In the genomic region with DNA sequence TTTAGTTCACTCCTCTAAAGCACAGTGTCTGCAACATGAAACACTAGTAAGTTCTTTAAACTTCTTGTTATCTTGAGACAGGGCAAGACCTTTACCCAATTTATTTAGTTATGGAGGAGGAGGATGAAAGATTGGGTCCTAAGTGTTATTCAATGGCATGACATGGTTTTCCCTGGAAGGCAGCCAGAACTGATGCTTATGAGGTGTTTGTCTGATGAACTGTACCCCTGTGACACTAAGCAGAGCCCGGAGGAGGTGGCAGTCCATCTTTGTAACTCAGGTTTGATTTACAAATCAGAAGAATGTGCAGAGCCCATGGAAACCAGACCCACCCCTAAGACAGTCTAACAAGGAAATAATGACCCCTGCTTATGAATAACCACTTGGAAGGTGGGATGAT, we compare ENCODE assay signal across 27 cellular contexts.
DNase-seq lines count a peak whose midpoint lies in the region; ATAC-seq, FAIRE-seq and TF ChIP-seq lines count a peak whose summit lies in the region.
"Had no signal": no experiment of that assay in that cellular context is flagged by ENCODE, and none has a peak within 500 bp of the region (broad histone marks: within the 10 kb centered on the region; RNA-seq: fewer than 3 reads in every experiment).

No MANE protein-coding gene starts in this region.

- H2BK120ac ChIP-seq in neuronal stem cell (ENCODE audit: low read depth, low read length), result no peak overlapping the region

- H2BK15ac ChIP-seq in neuronal stem cell (ENCODE audit: low read length), result no peak overlapping the region

- H3K9ac ChIP-seq in K562 (ENCODE audit: insufficient read depth in 1 of 2, low read depth in 2 of 2, low read length in 2 of 2), result no peak overlapping the region
- no peak overlapping the region for H3K9ac ChIP-seq in neuronal stem cell (ENCODE audit: low read depth, low read length, poor library complexity)
- H3K9ac ChIP-seq: BLaER1 treated with 17β-estradiol and CSF1 and Interleukin-3, amounts not matched to agents 10 nM and 100 nM had no signal

- no peak for ATAC-seq in GM23338
- no peak for ATAC-seq in K562
- no peak for ATAC-seq in activated T-cell treated with anti-CD3 and anti-CD28 coated beads, Interleukin-2, amount 50 U/mL, for 4 hours
- no peak for ATAC-seq in activated T-helper 17 cell treated with anti-CD3 and anti-CD28 coated beads, Interleukin-2, amount 50 U/mL, for 72 hours (replicated peaks)
- ATAC-seq: A549, GM12878 had no signal

- no peaks in the 10 kb centered on the region for H3K9me1 ChIP-seq in K562 (ENCODE audit: control insufficient read depth, insufficient read depth, low read length)

- no peak overlapping the region for H3K4me3 Mint-ChIP-seq in GM23338
- H3K4me3 Mint-ChIP-seq in nephron, result no peak overlapping the region
- no peak overlapping the region for H3K4me3 Mint-ChIP-seq in activated T-cell treated with anti-CD3 and anti-CD28 coated beads, Interleukin-2, amount 50 U/mL, for 4 hours
- no peak overlapping the region for H3K4me3 Mint-ChIP-seq in activated T-helper 17 cell treated with anti-CD3 and anti-CD28 coated beads, Interleukin-2, amount 50 U/mL, for 72 hours
- H3K4me3 Mint-ChIP-seq: CD14-positive monocyte; CD4-positive, alpha-beta T cell; CD8-positive, alpha-beta memory T cell had no signal

- no TSS peak for BruUV-seq in K562 (replicated peaks; lab: Mats Ljungman, UMichigan)

- DNase-seq in GM23338 (ENCODE audit: low spot score) (no peak), K562 (ENCODE audit: extremely low read depth in 1 of 4, low spot score in 3 of 4) (no peak), neuronal stem cell (ENCODE audit: low spot score) (no peak), GM13977 (ENCODE audit: low spot score) (no peak), ureter (ENCODE audit: low spot score) (no peak)
- DNase-seq in activated T-cell treated with anti-CD3 and anti-CD28 coated beads, Interleukin-2, amount 50 U/mL, for 4 hours, result no peak
- DNase-seq: 8988T; ACHN; AML-193; BE2C; CD4-positive, alpha-beta T cell; CD8-positive, alpha-beta memory T cell; DMS 273 treated with DMSO at 0.1 percent for 48 hours; DMS79; EL; GDM1; H7; HCEC 1CT had no signal

- no peak overlapping the region for H3K14ac ChIP-seq in neuronal stem cell (ENCODE audit: low read length)

- no peaks in the 10 kb centered on the region for H3K9me3 Mint-ChIP-seq in GM23338
- no peaks in the 10 kb centered on the region for H3K9me3 Mint-ChIP-seq in nephron
- H3K9me3 Mint-ChIP-seq in activated T-cell treated with anti-CD3 and anti-CD28 coated beads, Interleukin-2, amount 50 U/mL, for 4 hours, result no peaks in the 10 kb centered on the region
- H3K9me3 Mint-ChIP-seq in activated T-helper 17 cell treated with anti-CD3 and anti-CD28 coated beads, Interleukin-2, amount 50 U/mL, for 72 hours, result peaks cover 5% of the 10 kb centered on the region
- H3K9me3 Mint-ChIP-seq: CD4-positive, alpha-beta T cell; CD8-positive, alpha-beta memory T cell had no signal

- no peak for TF ChIP-seq EP300 in K562 (IDR thresholded peaks at IDR 0.05; ENCODE audit: low read length)

- H3K79me2 ChIP-seq in GM23338 (replicated peaks; ENCODE audit: insufficient read depth) (no peaks in the 10 kb centered on the region), K562 (ENCODE audit: control insufficient read depth, insufficient read depth, low read length) (no peaks in the 10 kb centered on the region)

- H4K8ac ChIP-seq in neuronal stem cell (ENCODE audit: low read depth, low read length), result no peak overlapping the region

- H3K79me1 ChIP-seq in neuronal stem cell (ENCODE audit: low read depth, low read length), result no peaks in the 10 kb centered on the region

- no peaks in the 10 kb centered on the region for H4K20me1 ChIP-seq in GM23338 (replicated peaks; ENCODE audit: insufficient read depth)
- H4K20me1 ChIP-seq in K562 (replicated peaks; ENCODE audit: control insufficient read depth, insufficient read depth, low read length), result no peaks in the 10 kb centered on the region

- H3K27ac ChIP-seq in GM23338 (ENCODE audit: low read depth) (no peak overlapping the region), K562 (ENCODE audit: extremely low read depth, low read depth, low read length) (no peak overlapping the region), neuronal stem cell (replicated peaks; ENCODE audit: low read length) (no peak overlapping the region)
- H3K27ac ChIP-seq: A549; BLaER1 treated with 17β-estradiol and CSF1 and Interleukin-3, amounts not matched to agents 10 nM and 100 nM had no signal

- H3K4me2 ChIP-seq in GM23338 (no peak overlapping the region), K562 (ENCODE audit: insufficient read depth, low read length) (no peak overlapping the region), neuronal stem cell (ENCODE audit: insufficient read depth, low read length, poor library complexity, severe bottlenecking) (no peak overlapping the region)
- H3K4me2 ChIP-seq: A549; BLaER1 treated with 17β-estradiol and CSF1 and Interleukin-3, amounts not matched to agents 10 nM and 100 nM had no signal

- H3F3A ChIP-seq in GM23338 (replicated peaks; ENCODE audit: low read depth), result no peaks in the 10 kb centered on the region

- in situ Hi-C loops in K562 (cut with MboI) (no loop called here), GM13977 (cut with MboI; ENCODE audit: low pct_unique_long_range_greater_than_20kb, low sequenced_read_pairs, unreplicated experiment) (no loop called here)

- H3K27me3 Mint-ChIP-seq in GM23338 (ENCODE audit: insufficient read depth, low read depth, poor library complexity) (peaks cover 1% of the 10 kb centered on the region), nephron (ENCODE audit: low read depth) (no peaks in the 10 kb centered on the region)
- H3K27me3 Mint-ChIP-seq in activated T-cell treated with anti-CD3 and anti-CD28 coated beads, Interleukin-2, amount 50 U/mL, for 4 hours (ENCODE audit: low read depth), result no peaks in the 10 kb centered on the region
- peaks cover 3% of the 10 kb centered on the region for H3K27me3 Mint-ChIP-seq in activated T-helper 17 cell treated with anti-CD3 and anti-CD28 coated beads, Interleukin-2, amount 50 U/mL, for 72 hours
- H3K27me3 Mint-ChIP-seq: CD4-positive, alpha-beta T cell had no signal

- CTCF ChIA-PET in K562 (lab: Yijun Ruan, JAX; ENCODE audit: low intra/inter-chr PET ratio), result no interaction called here

- H4K91ac ChIP-seq in neuronal stem cell (ENCODE audit: low read depth, low read length, poor library complexity), result no peak overlapping the region

- H3K36me3 Mint-ChIP-seq in GM23338 (ENCODE audit: low read depth), result no peaks in the 10 kb centered on the region
- no peaks in the 10 kb centered on the region for H3K36me3 Mint-ChIP-seq in nephron (ENCODE audit: low read depth)
- no peaks in the 10 kb centered on the region for H3K36me3 Mint-ChIP-seq in activated T-cell treated with anti-CD3 and anti-CD28 coated beads, Interleukin-2, amount 50 U/mL, for 4 hours (ENCODE audit: insufficient read depth)
- H3K36me3 Mint-ChIP-seq in activated T-helper 17 cell treated with anti-CD3 and anti-CD28 coated beads, Interleukin-2, amount 50 U/mL, for 72 hours (ENCODE audit: low read depth), result no peaks in the 10 kb centered on the region
- H3K36me3 Mint-ChIP-seq: CD14-positive monocyte; CD8-positive, alpha-beta memory T cell had no signal

- H3K9me2 ChIP-seq in GM23338 (ENCODE audit: insufficient read depth), result peaks cover 9% of the 10 kb centered on the region; the same call in 1 of the 2 replicates

- 6% methylated on average over 1 of the region's 1 CpG for WGBS in K562 (ENCODE audit: insufficient coverage, low coverage, missing lambda C conversion rate)
- WGBS in neuronal stem cell (ENCODE audit: extremely low coverage in 2 of 2, insufficient read length in 2 of 2, insufficient replicate concordance in 1 of 2), 2 donors, result no CpG with 5 or more reads among the region's 1 CpG

- H3K4ac ChIP-seq in neuronal stem cell (ENCODE audit: low read length), result no peak overlapping the region

- H2AFZ ChIP-seq in GM23338, result 0 out of 2 replicates have a peak overlapping the region, but pooled peaks have one; percentile 28
- H2AFZ ChIP-seq in K562 (ENCODE audit: low read depth, low read length), result peak overlapping the region; percentile 63
- peak overlapping the region; percentile 45 for H2AFZ ChIP-seq in neuronal stem cell (ENCODE audit: low read length)

- TF ChIP-seq CTCF in GM23338 (conservative IDR thresholded peaks at IDR 0.05; ENCODE audit: low read depth in 2 of 2) (no peak), K562 (IDR thresholded peaks at IDR 0.05 in 2 of 3, conservative IDR thresholded peaks at IDR 0.05 in 1 of 3; ENCODE audit: insufficient read depth in 2 of 3, low read depth in 1 of 3, low read length in 3 of 3) (no peak), nephron (IDR thresholded peaks at IDR 0.05; ENCODE audit: unreplicated experiment in 3 of 3) (no peak), GM13977 (IDR thresholded peaks at IDR 0.05; ENCODE audit: extremely low read depth, insufficient read depth, missing control alignments) (no peak)

- no peak for TF ChIP-seq RAD21 in K562 (CRISPR knock-in tag; conservative IDR thresholded peaks at IDR 0.05 in 1 of 2, IDR thresholded peaks at IDR 0.05 in 1 of 2)

- TF ChIP-seq POLR2A in K562 (conservative IDR thresholded peaks at IDR 0.05), result no peak

- no peak overlapping the region for H2BK12ac ChIP-seq in neuronal stem cell (ENCODE audit: low read length)

- no peak for FAIRE-seq in K562 (lab: Jason Lieb, UNC)
- FAIRE-seq: D721Med, GM12878, GM18507, H1 had no signal

- no peak overlapping the region for H3K18ac ChIP-seq in neuronal stem cell (ENCODE audit: low read length)

- H3K4me1 ChIP-seq in GM23338 (ENCODE audit: insufficient read depth), result peaks cover 12% of the 10 kb centered on the region; the same call in 1 of the 2 replicates
- no peaks in the 10 kb centered on the region for H3K4me1 ChIP-seq in K562 (replicated peaks in 1 of 2; ENCODE audit: control insufficient read depth in 2 of 2, insufficient read depth in 2 of 2, low read length in 2 of 2)
- H3K4me1 ChIP-seq in neuronal stem cell (ENCODE audit: control insufficient read depth in 2 of 2, insufficient read depth in 1 of 2, low read depth in 1 of 2, low read length in 2 of 2), result peaks cover 1 to 12% of the 10 kb centered on the region in 2 donors
- H3K4me1 ChIP-seq: A549, BE2C had no signal

- H2BK5ac ChIP-seq in neuronal stem cell (ENCODE audit: low read length), result no peak overlapping the region

- H3K23ac ChIP-seq in neuronal stem cell (ENCODE audit: low read depth, low read length, poor library complexity), result no peak overlapping the region

- H2AK5ac ChIP-seq in neuronal stem cell (ENCODE audit: low read depth, low read length), result no peak overlapping the region

- H3K4me3 ChIP-seq in GM23338 (no peak overlapping the region), K562 (no peak overlapping the region), neuronal stem cell (ENCODE audit: low read length in 2 of 2) (no peak overlapping the region)
- H3K4me3 ChIP-seq: A549; BLaER1 treated with 17β-estradiol and CSF1 and Interleukin-3, amounts not matched to agents 10 nM and 100 nM; GM12878 had no signal

- intact Hi-C loops in K562 (cut with micrococcal nuclease), result no loop called here

- no peaks in the 10 kb centered on the region for H3K27me3 ChIP-seq in GM23338 (ENCODE audit: insufficient read depth)
- H3K27me3 ChIP-seq in K562 (ENCODE audit: control insufficient read depth in 2 of 2, insufficient read depth in 2 of 2, low read length in 2 of 2), result peaks cover 0 to 6% of the 10 kb centered on the region in 2 experiments; a peak in 2 of 5 replicates
- H3K27me3 ChIP-seq in neuronal stem cell (ENCODE audit: control insufficient read depth in 3 of 3, insufficient read depth in 3 of 3, low read depth in 1 of 3, low read length in 3 of 3), result no peaks in the 10 kb centered on the region
- H3K27me3 ChIP-seq: BE2C had no signal

- H3K36me3 ChIP-seq in GM23338 (ENCODE audit: insufficient read depth) (no peaks in the 10 kb centered on the region), K562 (ENCODE audit: control insufficient read depth, insufficient read depth, low read length) (no peaks in the 10 kb centered on the region), neuronal stem cell (replicated peaks in 1 of 2; ENCODE audit: control insufficient read depth in 2 of 2, insufficient read depth in 2 of 2, low read length in 2 of 2) (no peaks in the 10 kb centered on the region)
- H3K36me3 ChIP-seq: BE2C; BLaER1 treated with 17β-estradiol and CSF1 and Interleukin-3, amounts not matched to agents 10 nM and 100 nM had no signal

- no peaks in the 10 kb centered on the region for H3K9me3 ChIP-seq in K562 (replicated peaks; ENCODE audit: control insufficient read depth, insufficient read depth, low read depth, low read length)
- H3K9me3 ChIP-seq in neuronal stem cell (replicated peaks in 1 of 2; ENCODE audit: control insufficient read depth in 2 of 2, insufficient read depth in 1 of 2, low read depth in 1 of 2, low read length in 2 of 2), result no peaks in the 10 kb centered on the region
- H3K9me3 ChIP-seq: A549, BE2C had no signal

- H3K27ac Mint-ChIP-seq in GM23338, result no peak overlapping the region
- peak overlapping the region; percentile 75 to 87 (median 86) for H3K27ac Mint-ChIP-seq in nephron
- H3K27ac Mint-ChIP-seq in activated T-helper 17 cell treated with anti-CD3 and anti-CD28 coated beads, Interleukin-2, amount 50 U/mL, for 72 hours, result no peak overlapping the region
- H3K27ac Mint-ChIP-seq: CD14-positive monocyte; CD4-positive, alpha-beta T cell; CD8-positive, alpha-beta memory T cell had no signal

- peaks cover 11% of the 10 kb centered on the region for H3K4me1 Mint-ChIP-seq in GM23338
- H3K4me1 Mint-ChIP-seq in nephron, result peaks cover 43% of the 10 kb centered on the region
- H3K4me1 Mint-ChIP-seq in activated T-cell treated with anti-CD3 and anti-CD28 coated beads, Interleukin-2, amount 50 U/mL, for 4 hours (ENCODE audit: low read depth), result peaks cover 28% of the 10 kb centered on the region
- H3K4me1 Mint-ChIP-seq in activated T-helper 17 cell treated with anti-CD3 and anti-CD28 coated beads, Interleukin-2, amount 50 U/mL, for 72 hours, result peaks cover 5% of the 10 kb centered on the region
- H3K4me1 Mint-ChIP-seq: CD14-positive monocyte had no signal

- POLR2A ChIA-PET in K562 (lab: Yijun Ruan, JAX), result no interaction called here

Comparison
In these comparisons a context has a peak if more than half of its experiments do, and no peak if none do; other contexts are left out.
1. H3K27ac Mint-ChIP-seq: peak in nephron (3 of 3); none in GM23338 (single experiment) and activated T-helper 17 cell treated with anti-CD3 and anti-CD28 coated beads, Interleukin-2, amount 50 U/mL, for 72 hours (single experiment).
2. Peak in every context shown above with its lines, with median percentiles within 50 percentile points of each other: H2AFZ ChIP-seq.